In the genomic region with DNA sequence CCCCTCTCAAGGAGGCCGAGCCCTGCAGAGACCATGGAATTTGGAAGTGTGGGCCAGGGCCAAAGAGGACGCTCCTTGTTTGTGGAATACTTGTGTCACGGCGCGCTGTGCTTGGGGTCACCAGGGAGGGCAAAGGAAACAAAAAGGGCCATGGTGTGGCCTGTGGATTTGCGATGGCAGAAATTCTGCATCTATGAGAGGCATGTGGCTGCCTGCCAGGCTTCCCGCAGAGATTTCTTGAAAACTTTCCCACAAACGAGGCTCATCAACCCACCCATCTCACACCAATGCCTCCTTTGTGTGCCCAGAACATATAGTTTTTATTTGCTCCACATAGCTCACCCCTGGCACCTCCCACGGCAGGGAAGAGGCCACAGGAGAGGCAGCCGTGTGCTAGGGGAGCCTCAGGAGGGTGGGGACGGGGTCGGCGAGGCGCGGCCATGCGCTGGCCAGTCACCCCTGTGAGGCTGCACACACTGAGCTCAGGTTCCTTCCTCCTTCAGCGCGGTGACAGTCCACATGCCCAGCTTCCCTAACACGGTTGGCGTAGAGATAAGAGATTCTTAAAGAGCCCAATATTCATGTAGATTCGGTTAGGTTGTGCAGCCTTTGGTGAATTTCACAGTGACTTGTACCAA, we compare ENCODE assay signal across 1 cellular context.
TF ChIP-seq lines count a peak whose summit lies in the region.

No MANE protein-coding gene starts in this region.

TF ChIP-seq in HEK293, 187 proteins besides CTCF, POLR2A, EP300 and RAD21 (continued from another document):
- TF ChIP-seq, protein P1, sequence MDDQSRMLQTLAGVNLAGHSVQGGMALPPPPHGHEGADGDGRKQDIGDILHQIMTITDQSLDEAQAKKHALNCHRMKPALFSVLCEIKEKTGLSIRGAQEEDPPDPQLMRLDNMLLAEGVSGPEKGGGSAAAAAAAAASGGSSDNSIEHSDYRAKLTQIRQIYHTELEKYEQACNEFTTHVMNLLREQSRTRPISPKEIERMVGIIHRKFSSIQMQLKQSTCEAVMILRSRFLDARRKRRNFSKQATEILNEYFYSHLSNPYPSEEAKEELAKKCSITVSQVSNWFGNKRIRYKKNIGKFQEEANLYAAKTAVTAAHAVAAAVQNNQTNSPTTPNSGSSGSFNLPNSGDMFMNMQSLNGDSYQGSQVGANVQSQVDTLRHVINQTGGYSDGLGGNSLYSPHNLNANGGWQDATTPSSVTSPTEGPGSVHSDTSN (CRISPR knock-in tag; IDR thresholded peaks at IDR 0.05) = no peak
- no peak for TF ChIP-seq ZNF514 (tag by site-specific recombination; IDR thresholded peaks at IDR 0.05)
- no peak for TF ChIP-seq ZXDB (tag by site-specific recombination; IDR thresholded peaks at IDR 0.05)
